ENCODE assay signal across 13 cellular contexts in genomic region chr5:1751864-1752822, GRCh38.
"Had no signal": no experiment of that assay in that cellular context is flagged by ENCODE, and none has a peak within 500 bp of the region (broad histone marks: within the 10 kb centered on the region; RNA-seq: fewer than 3 reads in every experiment).

No MANE protein-coding gene starts in this region.

- H3K4me3 Mint-ChIP-seq: activated CD4-positive, alpha-beta memory T cell treated with anti-CD3 and anti-CD28 coated beads, Interleukin-2, amount 10 ng/mL, durations not matched to agents 7 days and 5 days; activated naive CD8-positive, alpha-beta T cell; neural crest cell; T-helper 2 cell treated with Interferon-gamma antibody and Interleukin-4, amounts not matched to agents 5 μg/mL and 100 μg/mL, for 36 hours had no signal

- H3K9me3 Mint-ChIP-seq: activated CD4-positive, alpha-beta memory T cell treated with anti-CD3 and anti-CD28 coated beads, Interleukin-2, amount 10 ng/mL, durations not matched to agents 7 days and 5 days; activated T-helper 2 cell treated with anti-CD3 and anti-CD28 coated beads, Interferon-gamma antibody, Interleukin-2, Interleukin-4, amounts not matched to agents 10 μg/mL and 5 μg/mL and 100 μg/mL, durations not matched to agents 14 hours and 24 hours and 36 hours; neural crest cell; T-helper 2 cell treated with Interferon-gamma antibody and Interleukin-4, amounts not matched to agents 5 μg/mL and 100 μg/mL, for 36 hours had no signal

- H3K27ac Mint-ChIP-seq: activated CD4-positive, alpha-beta memory T cell treated with anti-CD3 and anti-CD28 coated beads, Interleukin-2, amount 10 ng/mL, durations not matched to agents 7 days and 5 days; activated naive CD8-positive, alpha-beta T cell; activated T-helper 2 cell treated with anti-CD3 and anti-CD28 coated beads, Interferon-gamma antibody, Interleukin-2, Interleukin-4, amounts not matched to agents 10 μg/mL and 5 μg/mL and 100 μg/mL, durations not matched to agents 14 hours and 24 hours and 36 hours; T-helper 2 cell treated with Interferon-gamma antibody and Interleukin-4, amounts not matched to agents 5 μg/mL and 100 μg/mL, for 36 hours had no signal

- H3K36me3 Mint-ChIP-seq: activated naive CD8-positive, alpha-beta T cell had no signal

- DNase-seq: anterior cingulate cortex, esophagus squamous epithelium, foreskin fibroblast, glutamatergic neuron, retina, SJCRH30, SW 1271 had no signal

- ATAC-seq: left colon had no signal

- H3K4me1 Mint-ChIP-seq: activated CD4-positive, alpha-beta memory T cell treated with anti-CD3 and anti-CD28 coated beads, Interleukin-2, amount 10 ng/mL, durations not matched to agents 7 days and 5 days had no signal
